In genomic region chr10:123009105-123009805, GRCh38 we compare ENCODE assay signal across 8 cellular contexts. TPM values are rescaled to one million over a fixed set of nuclear protein-coding genes. Genes with fewer than 3 reads are reported as not detected.
DNase-seq lines count a peak whose midpoint lies in the region; ATAC-seq and TF ChIP-seq lines count a peak whose summit lies in the region.

No MANE protein-coding gene starts in this region.

- peak overlapping the region; percentile 91 to 99 (median 98) for H3K4me3 Mint-ChIP-seq in IgD-negative memory B cell
- peak overlapping the region; percentile 98 for H3K4me3 Mint-ChIP-seq in activated T-helper 2 cell treated with anti-CD3 and anti-CD28 coated beads, Interferon-gamma antibody, Interleukin-2, Interleukin-4, amounts not matched to agents 10 μg/mL and 5 μg/mL and 100 μg/mL, durations not matched to agents 14 hours and 24 hours and 36 hours (ENCODE audit: low read depth)

- H3K27ac ChIP-seq in DOHH2 (ENCODE audit: low read depth, low read length), result no peak overlapping the region
- H3K27ac ChIP-seq in ovary, result peak overlapping the region; percentile 36 to 45

- WGBS in ovary, 3 donors, result 0 to 1% (median 1%) methylated on average over 33 to 34 of the region's 34 CpGs

- H3K27me3 Mint-ChIP-seq in IgD-negative memory B cell, result no peaks in the 10 kb centered on the region
- no peaks in the 10 kb centered on the region for H3K27me3 Mint-ChIP-seq in activated T-helper 2 cell treated with anti-CD3 and anti-CD28 coated beads, Interferon-gamma antibody, Interleukin-2, Interleukin-4, amounts not matched to agents 10 μg/mL and 5 μg/mL and 100 μg/mL, durations not matched to agents 14 hours and 24 hours and 36 hours (ENCODE audit: low read depth)

- no peaks in the 10 kb centered on the region for H3F3A ChIP-seq in DOHH2 (ENCODE audit: control insufficient read depth, insufficient read depth)

- no peaks in the 10 kb centered on the region for H3K9me3 ChIP-seq in DOHH2 (ENCODE audit: control insufficient read depth, insufficient read depth, low read length)
- H3K9me3 ChIP-seq in ovary, result no peaks in the 10 kb centered on the region

- H3K9me3 Mint-ChIP-seq in IgD-negative memory B cell, result no peaks in the 10 kb centered on the region
- no peaks in the 10 kb centered on the region for H3K9me3 Mint-ChIP-seq in activated T-helper 2 cell treated with anti-CD3 and anti-CD28 coated beads, Interferon-gamma antibody, Interleukin-2, Interleukin-4, amounts not matched to agents 10 μg/mL and 5 μg/mL and 100 μg/mL, durations not matched to agents 14 hours and 24 hours and 36 hours

- H3K36me3 ChIP-seq in DOHH2 (ENCODE audit: control insufficient read depth, low read length) (peaks cover 32% of the 10 kb centered on the region), ovary (no peaks in the 10 kb centered on the region)

- TF ChIP-seq POLR2A in ovary (IDR thresholded peaks at IDR 0.05), result no peak

- no peak for TF ChIP-seq CTCF in DOHH2 (IDR thresholded peaks at IDR 0.05; ENCODE audit: low read depth, low read length, poor library complexity, severe bottlenecking)
- no peak for TF ChIP-seq CTCF in GM20000 (IDR thresholded peaks at IDR 0.05; ENCODE audit: extremely low read depth, missing control alignments)
- no peak for TF ChIP-seq CTCF in ovary (IDR thresholded peaks at IDR 0.05)

- peaks cover 31 to 38% (median 34%) of the 10 kb centered on the region in 3 donors for H3K4me1 Mint-ChIP-seq in IgD-negative memory B cell
- H3K4me1 Mint-ChIP-seq in activated T-helper 2 cell treated with anti-CD3 and anti-CD28 coated beads, Interferon-gamma antibody, Interleukin-2, Interleukin-4, amounts not matched to agents 10 μg/mL and 5 μg/mL and 100 μg/mL, durations not matched to agents 14 hours and 24 hours and 36 hours (ENCODE audit: low read depth), result peaks cover 35% of the 10 kb centered on the region

- no peak for ATAC-seq in GM18498 (IDR thresholded peaks at IDR 0.05; ENCODE audit: unreplicated experiment)

- peak overlapping the region; percentile 79 to 99 (median 97) for H3K27ac Mint-ChIP-seq in IgD-negative memory B cell
- H3K27ac Mint-ChIP-seq in activated T-helper 2 cell treated with anti-CD3 and anti-CD28 coated beads, Interferon-gamma antibody, Interleukin-2, Interleukin-4, amounts not matched to agents 10 μg/mL and 5 μg/mL and 100 μg/mL, durations not matched to agents 14 hours and 24 hours and 36 hours, result peak overlapping the region; percentile 99

- no peaks in the 10 kb centered on the region for H3K9me2 ChIP-seq in DOHH2 (replicated peaks; ENCODE audit: control insufficient read depth, low read length)

- H4K20me1 ChIP-seq in DOHH2 (ENCODE audit: control insufficient read depth, insufficient read depth, low read depth, low read length), result peaks cover 14% of the 10 kb centered on the region

- intact Hi-C loops in activated T-helper 2 cell treated with anti-CD3 and anti-CD28 coated beads, Interferon-gamma antibody, Interleukin-2, Interleukin-4, amounts not matched to agents 10 μg/mL and 5 μg/mL and 100 μg/mL, durations not matched to agents 14 hours and 24 hours and 36 hours (cut with micrococcal nuclease), result loop anchor here (10.0 kb wide), 1 partner anchor 634 kb away; the partner anchor contains the start of gene PLEKHA1
- intact Hi-C loops in ovary (cut with DNase I), result loop anchor here in 2 of 4 donors (5.0 to 10.0 kb wide), 2 partner anchors 146 to 1378 kb away; partner anchors contain the start of gene BUB3 (in 1 of the 2)

- TF ChIP-seq EP300 in ovary (IDR thresholded peaks at IDR 0.05), result no peak

- DNase-seq in GM20000 (ENCODE audit: low spot score) (peak; percentile 55), glomerular visceral epithelial cell (ENCODE audit: extremely low spot score) (peak; percentile 21), ovary (peak in 4 of 5 donors; percentile 24 to 48 (median 38)), NCI-H2107 treated with DMSO at 0.1 percent for 48 hours (lab: John Stamatoyannopoulos, UW; ENCODE audit: unreplicated experiment) (no peak)
- DNase-seq in activated T-helper 2 cell treated with anti-CD3 and anti-CD28 coated beads, Interferon-gamma antibody, Interleukin-2, Interleukin-4, amounts not matched to agents 10 μg/mL and 5 μg/mL and 100 μg/mL, durations not matched to agents 14 hours and 24 hours and 36 hours (ENCODE audit: low spot score), result peak; percentile 13

- H3K4me2 ChIP-seq in DOHH2 (ENCODE audit: low read length), result peak overlapping the region; percentile 84

- H3K27me3 ChIP-seq in DOHH2 (ENCODE audit: control insufficient read depth, low read length) (no peaks in the 10 kb centered on the region), ovary (no peaks in the 10 kb centered on the region)

- peak overlapping the region; percentile 99 for H3K4me3 ChIP-seq in DOHH2 (ENCODE audit: low read length)
- H3K4me3 ChIP-seq in ovary, result peak overlapping the region; percentile 98

- peaks cover 7% of the 10 kb centered on the region for H3K36me3 Mint-ChIP-seq in IgD-negative memory B cell
- H3K36me3 Mint-ChIP-seq in activated T-helper 2 cell treated with anti-CD3 and anti-CD28 coated beads, Interferon-gamma antibody, Interleukin-2, Interleukin-4, amounts not matched to agents 10 μg/mL and 5 μg/mL and 100 μg/mL, durations not matched to agents 14 hours and 24 hours and 36 hours (ENCODE audit: low read depth), result peaks cover 28% of the 10 kb centered on the region

- peaks cover 51% of the 10 kb centered on the region for H3K79me2 ChIP-seq in DOHH2 (ENCODE audit: control insufficient read depth, low read length)

- H3K4me1 ChIP-seq in DOHH2 (ENCODE audit: control insufficient read depth, low read length), result peaks cover 28% of the 10 kb centered on the region
- H3K4me1 ChIP-seq in ovary (ENCODE audit: insufficient read depth), result peaks cover 5% of the 10 kb centered on the region

RNA-seq across cellular contexts. Expression of gene ACADSB, which starts 0.4 kb away (rescaled TPM):
- 14.8 TPM for polyA plus RNA-seq in IgD-negative memory B cell
- 21.4 and 23.3 TPM in 2 replicates for total RNA-seq in activated T-helper 2 cell treated with anti-CD3 and anti-CD28 coated beads, Interferon-gamma antibody, Interleukin-2, Interleukin-4, amounts not matched to agents 10 μg/mL and 5 μg/mL and 100 μg/mL, durations not matched to agents 14 hours and 24 hours and 36 hours
- 10 to 100 TPM; 10.5 to 26.6 (median 24.0) TPM for total RNA-seq in ovary
- 10 to 100 TPM in 1 of 2 donors, 1 to 10 TPM in 1; 8.8 to 25.3 TPM for polyA plus RNA-seq in ovary

RNA-seq across cellular contexts. Expression of gene IKZF5, which starts 0.7 kb away (rescaled TPM):
- 13.9 TPM for polyA plus RNA-seq in IgD-negative memory B cell
- total RNA-seq in activated T-helper 2 cell treated with anti-CD3 and anti-CD28 coated beads, Interferon-gamma antibody, Interleukin-2, Interleukin-4, amounts not matched to agents 10 μg/mL and 5 μg/mL and 100 μg/mL, durations not matched to agents 14 hours and 24 hours and 36 hours, result 15.0 and 16.1 TPM in 2 replicates
- 10 to 100 TPM in 6 of 7 donors, 1 to 10 TPM in 1; 8.2 to 28.6 (median 20.5) TPM for total RNA-seq in ovary
- polyA plus RNA-seq in ovary, result 10 to 100 TPM; 11.8 to 13.5 TPM

RNA-seq across cellular contexts. Expression of gene PSTK, which starts 29.1 kb away (rescaled TPM):
- polyA plus RNA-seq in IgD-negative memory B cell (7.0 TPM), ovary (1 to 10 TPM; 3.4 to 5.1 TPM)
- 3.4 TPM in 2 replicates for total RNA-seq in activated T-helper 2 cell treated with anti-CD3 and anti-CD28 coated beads, Interferon-gamma antibody, Interleukin-2, Interleukin-4, amounts not matched to agents 10 μg/mL and 5 μg/mL and 100 μg/mL, durations not matched to agents 14 hours and 24 hours and 36 hours
- total RNA-seq in ovary, result 1 to 10 TPM; 2.1 to 6.1 (median 3.3) TPM

RNA-seq across cellular contexts. Expression of gene C10orf88, which starts 55.2 kb away (rescaled TPM):
- 5.3 TPM for polyA plus RNA-seq in IgD-negative memory B cell
- 9.1 and 10.0 TPM in 2 replicates for total RNA-seq in activated T-helper 2 cell treated with anti-CD3 and anti-CD28 coated beads, Interferon-gamma antibody, Interleukin-2, Interleukin-4, amounts not matched to agents 10 μg/mL and 5 μg/mL and 100 μg/mL, durations not matched to agents 14 hours and 24 hours and 36 hours
- 1 to 10 TPM; 3.0 to 9.7 (median 7.2) TPM for total RNA-seq in ovary
- polyA plus RNA-seq in ovary, result 1 to 10 TPM; 6.2 to 8.7 TPM
